ENCODE assay signal across 1 cellular context in genomic region chr1:32311709-32312393, GRCh38.
TF ChIP-seq lines count a peak whose summit lies in the region.

No MANE protein-coding gene starts in this region.

TF ChIP-seq in HEK293, 187 proteins besides CTCF, POLR2A, EP300 and RAD21:
- TF ChIP-seq ZNF518A (tag by site-specific recombination; conservative IDR thresholded peaks at IDR 0.05; ENCODE audit: low read depth) (no peak), ZBTB17 (tag by site-specific recombination; IDR thresholded peaks at IDR 0.05) (peak; percentile 42; the same call in 1 of the 2 replicates)
